ENCODE assay signal across 28 cellular contexts in the genomic region with DNA sequence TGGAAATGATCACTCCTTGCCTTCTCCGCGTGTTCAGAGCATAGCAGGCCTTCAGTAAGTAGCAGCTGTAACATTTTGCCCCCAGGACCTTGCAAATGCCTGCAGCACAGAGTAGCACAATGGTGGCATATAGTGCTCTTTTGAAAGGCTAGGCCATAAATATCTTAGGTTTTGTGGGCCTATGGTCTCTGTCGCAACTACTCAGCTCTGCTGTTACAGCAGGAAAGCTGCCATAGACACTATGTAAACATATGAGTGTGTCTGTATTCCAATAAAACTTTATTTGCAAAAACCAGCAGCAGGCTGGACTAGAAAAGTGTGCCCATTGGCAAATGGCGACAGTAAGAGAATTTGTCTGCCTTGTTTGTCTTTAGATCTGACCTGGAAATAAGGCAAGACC.
"Had no signal": no experiment of that assay in that cellular context is flagged by ENCODE, and none has a peak within 500 bp of the region (broad histone marks: within the 10 kb centered on the region; RNA-seq: fewer than 3 reads in every experiment).

No MANE protein-coding gene starts in this region.

- H3K27ac Mint-ChIP-seq: effector memory CD8-positive, alpha-beta T cell; stimulated activated naive CD8-positive, alpha-beta T cell treated with anti-CD3 and anti-CD28 coated beads, Interleukin-15, Interleukin-2, amounts not matched to agents 100 ng/mL and 50 ng/mL, for 24 hours; T-helper 2 cell treated with Interferon-gamma antibody and Interleukin-4, amounts not matched to agents 5 μg/mL and 100 μg/mL, for 36 hours had no signal

- H3K27me3 ChIP-seq: colonic mucosa, dorsolateral prefrontal cortex, esophagus muscularis mucosa, gastroesophageal sphincter, neutrophil, pancreas, right atrium auricular region, thyroid gland had no signal

- H3K4me3 ChIP-seq: colonic mucosa, dorsolateral prefrontal cortex, esophagus muscularis mucosa, gastroesophageal sphincter, pancreas, psoas muscle, right atrium auricular region, skin epidermis, thyroid gland had no signal

- H3K4me1 ChIP-seq: colonic mucosa had no signal

- H3K9me3 ChIP-seq: colonic mucosa, gastroesophageal sphincter, neutrophil, pancreas, psoas muscle, right atrium auricular region, thyroid gland had no signal

- H3K9me3 Mint-ChIP-seq: activated naive CD4-positive, alpha-beta T cell treated with anti-CD3 and anti-CD28 coated beads, Interleukin-2, amount 50 U/mL, for 72 hours; activated T-cell treated with anti-CD3 and anti-CD28 coated beads, Interleukin-2, amount 50 U/mL, for 24 hours; activated T-helper 17 cell treated with anti-CD3 and anti-CD28 coated beads, Interleukin-2, amount 50 U/mL, for 72 hours; effector memory CD8-positive, alpha-beta T cell; natural killer cell treated with Interleukin-12 subunit alpha and Interleukin-12 subunit beta and Interleukin-15 and Interleukin-18, amount 100 ng/mL, for 72 hours; stimulated activated naive CD8-positive, alpha-beta T cell treated with anti-CD3 and anti-CD28 coated beads, Interleukin-15, Interleukin-2, amounts not matched to agents 100 ng/mL and 50 ng/mL, for 24 hours; T-helper 2 cell treated with Interferon-gamma antibody and Interleukin-4, amounts not matched to agents 5 μg/mL and 100 μg/mL, for 36 hours had no signal

- H3K27ac ChIP-seq: colonic mucosa, gastroesophageal sphincter, neutrophil, pancreas, psoas muscle, right atrium auricular region, thyroid gland had no signal

- H3K27me3 Mint-ChIP-seq: activated T-cell treated with anti-CD3 and anti-CD28 coated beads, Interleukin-2, amount 50 U/mL, for 24 hours; activated T-helper 17 cell treated with anti-CD3 and anti-CD28 coated beads, Interleukin-2, amount 50 U/mL, for 72 hours; effector memory CD8-positive, alpha-beta T cell; natural killer cell treated with Interleukin-12 subunit alpha and Interleukin-12 subunit beta and Interleukin-15 and Interleukin-18, amount 100 ng/mL, for 72 hours; stimulated activated naive CD8-positive, alpha-beta T cell treated with anti-CD3 and anti-CD28 coated beads, Interleukin-15, Interleukin-2, amounts not matched to agents 100 ng/mL and 50 ng/mL, for 24 hours had no signal

- FAIRE-seq: bronchial epithelial cell, endothelial cell of umbilical vein, islet of Langerhans, pancreas, TTC549 had no signal

- ATAC-seq: activated naive CD4-positive, alpha-beta T cell treated with anti-CD3 and anti-CD28 coated beads, Interleukin-2, amount 50 U/mL, for 72 hours; activated T-helper 17 cell treated with anti-CD3 and anti-CD28 coated beads, Interleukin-2, amount 50 U/mL, for 72 hours; effector memory CD8-positive, alpha-beta T cell; gastroesophageal sphincter; natural killer cell treated with Interleukin-12 subunit alpha and Interleukin-12 subunit beta and Interleukin-15 and Interleukin-18, amount 100 ng/mL, for 72 hours; pancreas; psoas muscle had no signal

- H3K4me3 Mint-ChIP-seq: activated T-cell treated with anti-CD3 and anti-CD28 coated beads, Interleukin-2, amount 50 U/mL, for 24 hours; activated T-helper 17 cell treated with anti-CD3 and anti-CD28 coated beads, Interleukin-2, amount 50 U/mL, for 72 hours; effector memory CD8-positive, alpha-beta T cell; natural killer cell treated with Interleukin-12 subunit alpha and Interleukin-12 subunit beta and Interleukin-15 and Interleukin-18, amount 100 ng/mL, for 72 hours; stimulated activated naive CD8-positive, alpha-beta T cell treated with anti-CD3 and anti-CD28 coated beads, Interleukin-15, Interleukin-2, amounts not matched to agents 100 ng/mL and 50 ng/mL, for 24 hours; T-helper 2 cell treated with Interferon-gamma antibody and Interleukin-4, amounts not matched to agents 5 μg/mL and 100 μg/mL, for 36 hours had no signal

- DNase-seq: activated CD8-positive, alpha-beta memory T cell treated with anti-CD3 and anti-CD28 coated beads for 24 hours; activated CD8-positive, alpha-beta memory T cell treated with anti-CD3 and anti-CD28 coated beads, Interleukin-2, amount 50 U/mL, for 4 hours; activated T-cell treated with anti-CD3 and anti-CD28 coated beads, Interleukin-2, amount 50 U/mL, for 24 hours; amniotic stem cell; colonic mucosa; dorsolateral prefrontal cortex; effector memory CD8-positive, alpha-beta T cell; head of caudate nucleus; hypothalamus; pancreas; psoas muscle; stimulated activated CD4-positive, alpha-beta T cell treated with anti-CD3 and anti-CD28 coated beads, Interleukin-1b, Interleukin-23, amount 100 ng/mL, for 48 hours; substantia nigra; thyroid gland had no signal
